In genomic region chr1:19665044-19665455, GRCh38 we compare ENCODE assay signal across 12 cellular contexts. TPM values are rescaled to one million over a fixed set of nuclear protein-coding genes. Genes with fewer than 3 reads are reported as not detected.
A peak's percentile ranks its signal among the peaks of the same experiment; 100 is the strongest.
DNase-seq lines count a peak whose midpoint lies in the region; ATAC-seq and TF ChIP-seq lines count a peak whose summit lies in the region.
"Had no signal": no experiment of that assay in that cellular context is flagged by ENCODE, and none has a peak within 500 bp of the region (broad histone marks: within the 10 kb centered on the region; RNA-seq: fewer than 3 reads in every experiment).

No MANE protein-coding gene starts in this region.

- H3K27ac Mint-ChIP-seq in GM23338 (no peak overlapping the region), nephron progenitor cell (no peak overlapping the region)
- H3K27ac Mint-ChIP-seq: IgD-negative memory B cell had no signal

- peaks cover 7% of the 10 kb centered on the region for H3K4me1 ChIP-seq in BLaER1
- no peaks in the 10 kb centered on the region for H3K4me1 ChIP-seq in GM23338 (ENCODE audit: insufficient read depth)

- peak overlapping the region; percentile 68 for H3K27ac ChIP-seq in BLaER1
- no peak overlapping the region for H3K27ac ChIP-seq in GM23338 (ENCODE audit: low read depth)
- H3K27ac ChIP-seq in caudate nucleus (ENCODE audit: low read depth, low read length): peak overlapping the region; percentile 76
- H3K27ac ChIP-seq: adrenal gland had no signal

- H3K4me2 ChIP-seq in BLaER1 (peak overlapping the region; percentile 98), GM23338 (peak overlapping the region; percentile 83)

- H3K27me3 ChIP-seq in BLaER1 (peaks cover 37% of the 10 kb centered on the region), GM23338 (ENCODE audit: insufficient read depth) (peaks cover 56% of the 10 kb centered on the region)

- 0 out of 2 replicates have a peak, but pooled peaks cover 6% of the 10 kb centered on the region for H3F3A ChIP-seq in GM23338 (replicated peaks; ENCODE audit: low read depth)

- H3K27me3 Mint-ChIP-seq in GM23338 (ENCODE audit: insufficient read depth, low read depth, poor library complexity): peaks cover 51% of the 10 kb centered on the region
- H3K27me3 Mint-ChIP-seq in nephron progenitor cell (ENCODE audit: low read depth, poor library complexity): peaks cover 93% of the 10 kb centered on the region

- TF ChIP-seq POLR2A in erythroblast (IDR thresholded peaks at IDR 0.05; ENCODE audit: low read length): no peak

- DNase-seq in GM23338 (ENCODE audit: low spot score): no peak
- no peak for DNase-seq in caudate nucleus (lab: John Stamatoyannopoulos, UW)
- no peak for DNase-seq in nephron progenitor cell
- DNase-seq in NCI-H187 treated with DMSO at 0.1 percent for 48 hours (lab: John Stamatoyannopoulos, UW): no peak
- no peak for DNase-seq in erythroblast (lab: John Stamatoyannopoulos, UW)
- DNase-seq in NCI-H2196 (lab: John Stamatoyannopoulos, UW; ENCODE audit: unreplicated experiment): no peak
- no peak for DNase-seq in stimulated activated CD4-positive, alpha-beta T cell treated with anti-CD3 and anti-CD28 coated beads, Interleukin-1b, Interleukin-23, amount 100 ng/mL, for 48 hours
- DNase-seq: adrenal gland, DND-41 had no signal

- H3K9me3 Mint-ChIP-seq in GM23338 (no peaks in the 10 kb centered on the region; the same call in 2 of the 3 replicates), nephron progenitor cell (peaks cover 4% of the 10 kb centered on the region)
- H3K9me3 Mint-ChIP-seq: IgD-negative memory B cell had no signal

- peak overlapping the region; percentile 96 for H2AFZ ChIP-seq in GM23338

- no peaks in the 10 kb centered on the region for H3K9me3 ChIP-seq in BLaER1
- H3K9me3 ChIP-seq: adrenal gland had no signal

- H3K4me1 Mint-ChIP-seq in GM23338 (peaks cover 6% of the 10 kb centered on the region; the same call in 2 of the 3 replicates), nephron progenitor cell (no peaks in the 10 kb centered on the region)

- TF ChIP-seq CTCF in GM23338 (conservative IDR thresholded peaks at IDR 0.05; ENCODE audit: low read depth in 2 of 2) (no peak), nephron progenitor cell (IDR thresholded peaks at IDR 0.05) (no peak)

- H3K36me3 Mint-ChIP-seq in GM23338 (ENCODE audit: low read depth) (peaks cover 5% of the 10 kb centered on the region; the same call in 1 of the 3 replicates), nephron progenitor cell (ENCODE audit: low read depth) (no peaks in the 10 kb centered on the region)

- peak; percentile 12 for ATAC-seq in GM23338

- H4K20me1 ChIP-seq in BLaER1 (no peaks in the 10 kb centered on the region), GM23338 (replicated peaks; ENCODE audit: insufficient read depth) (no peaks in the 10 kb centered on the region)

- H3K36me3 ChIP-seq in BLaER1: no peaks in the 10 kb centered on the region
- no peaks in the 10 kb centered on the region for H3K36me3 ChIP-seq in GM23338 (ENCODE audit: insufficient read depth)
- H3K36me3 ChIP-seq: adrenal gland had no signal

- peak overlapping the region; percentile 79 for H3K9ac ChIP-seq in BLaER1

- H3K4me3 Mint-ChIP-seq in GM23338: peak overlapping the region; percentile 74
- peak overlapping the region; percentile 70 for H3K4me3 Mint-ChIP-seq in nephron progenitor cell

- no peaks in the 10 kb centered on the region for H3K9me2 ChIP-seq in GM23338 (ENCODE audit: insufficient read depth)

- H3K4me3 ChIP-seq in BLaER1 (peak overlapping the region; percentile 79), GM23338 (peak overlapping the region; percentile 63)

- no peaks in the 10 kb centered on the region for H3K79me2 ChIP-seq in GM23338 (replicated peaks; ENCODE audit: insufficient read depth)

TF ChIP-seq in GM23338, 12 proteins besides CTCF, POLR2A, EP300 and RAD21:
- TF ChIP-seq STAT1 (IDR thresholded peaks at IDR 0.05; ENCODE audit: unreplicated experiment): no peak

RNA-seq across cellular contexts. Expression of gene HTR6, which starts 0.4 kb away (rescaled TPM):
- 0.66 and 0.82 TPM in 2 replicates for total RNA-seq in GM23338 (2014; rRNA removed; shearing (Covaris generic))
- 0.14 and 0.26 TPM in 2 replicates for polyA plus RNA-seq in GM23338 (2016; fragmentation: Nextera tagmentation; extraction: Ambion mirVana)
- total RNA-seq: adrenal gland; T-helper 1 cell treated with Interleukin-12 subunit alpha and Interleukin-12 subunit beta and Interleukin-4 antibody, amounts not matched to agents 30 ng/mL and 1 ng/mL, for 36 hours had no signal
- polyA plus RNA-seq: adrenal gland, IgD-negative memory B cell had no signal

RNA-seq across cellular contexts. Expression of gene NBL1, which starts 20.9 kb away (rescaled TPM):
- 8.0 and 10.6 TPM in 2 replicates for total RNA-seq in GM23338 (2014; rRNA removed; shearing (Covaris generic))
- polyA plus RNA-seq in GM23338 (2016; fragmentation: Nextera tagmentation; extraction: Ambion mirVana): 5.4 and 6.1 TPM in 2 replicates
